In genomic region chr19:47322048-47322447, GRCh38 we compare ENCODE assay signal across 29 cellular contexts. TPM values are rescaled to one million over a fixed set of nuclear protein-coding genes. Genes with fewer than 3 reads are reported as not detected.
DNase-seq lines count a peak whose midpoint lies in the region; ATAC-seq and TF ChIP-seq lines count a peak whose summit lies in the region.
"Had no signal": no experiment of that assay in that cellular context is flagged by ENCODE, and none has a peak within 500 bp of the region (broad histone marks: within the 10 kb centered on the region; RNA-seq: fewer than 3 reads in every experiment).

No MANE protein-coding gene starts in this region.

- peaks cover 26 to 37% of the 10 kb centered on the region in 2 donors for H3K27me3 Mint-ChIP-seq in stimulated activated naive B cell treated with anti-CD40 and anti-IgM and Interleukin-4, amounts not matched to agents 10 μg/mL and 1 μg/mL and 100 μg/mL, for 72 hours

- no peak overlapping the region for H3K4me3 Mint-ChIP-seq in stimulated activated naive B cell treated with anti-CD40 and anti-IgM and Interleukin-4, amounts not matched to agents 10 μg/mL and 1 μg/mL and 100 μg/mL, for 72 hours
- H3K4me3 Mint-ChIP-seq: activated CD4-positive, alpha-beta memory T cell treated with anti-CD3 and anti-CD28 coated beads for 36 hours; central memory CD8-positive, alpha-beta T cell; endodermal cell; T-helper 17 cell had no signal

- DNase-seq in KBM-7 = peak; percentile 44
- peak; percentile 73 for DNase-seq in NOMO-1 treated with DMSO at 0.1 percent for 48 hours (lab: John Stamatoyannopoulos, UW; ENCODE audit: unreplicated experiment)
- DNase-seq in caudate nucleus (lab: John Stamatoyannopoulos, UW) = no peak
- no peak for DNase-seq in stimulated activated naive B cell treated with anti-CD40 and anti-IgM and Interleukin-4, amounts not matched to agents 10 μg/mL and 1 μg/mL and 100 μg/mL, for 72 hours
- DNase-seq in Right ventricle myocardium superior = no peak
- DNase-seq in NCI-H1417 (lab: John Stamatoyannopoulos, UW) = no peak
- DNase-seq in RWPE1 (ENCODE audit: low spot score) = no peak
- DNase-seq: activated CD4-positive, alpha-beta memory T cell treated with anti-CD3 and anti-CD28 coated beads for 36 hours; activated CD4-positive, alpha-beta T cell treated with anti-CD3 and anti-CD28 coated beads for 1 hour; activated naive CD4-positive, alpha-beta T cell treated with Interleukin-2 at 50 U/mL for 16 hours; COR-L47; dermis blood vessel endothelial cell; endodermal cell; glutamatergic neuron; H7; left ventricle myocardium superior; NCI-H146; NCI-H226; NCI-H526 treated with DMSO at 0.1 percent for 48 hours; right lobe of liver; stimulated activated CD4-positive, alpha-beta T cell treated with anti-CD3 and anti-CD28 coated beads, Interleukin-12 subunit alpha, Interleukin-12 subunit beta, amount 100 ng/mL, for 4 hours; stimulated activated CD4-positive, alpha-beta T cell treated with anti-CD3 and anti-CD28 coated beads, Interleukin-4, amount 100 ng/mL, for 1 hour; T-helper 17 cell; trophoblast cell had no signal

- H3K9me3 Mint-ChIP-seq in stimulated activated naive B cell treated with anti-CD40 and anti-IgM and Interleukin-4, amounts not matched to agents 10 μg/mL and 1 μg/mL and 100 μg/mL, for 72 hours = peaks cover 0 to 3% of the 10 kb centered on the region in 2 donors
- H3K9me3 Mint-ChIP-seq: activated CD4-positive, alpha-beta memory T cell treated with anti-CD3 and anti-CD28 coated beads for 36 hours; central memory CD8-positive, alpha-beta T cell; endodermal cell had no signal

- peaks cover 6% of the 10 kb centered on the region in 2 donors for H3K4me1 Mint-ChIP-seq in stimulated activated naive B cell treated with anti-CD40 and anti-IgM and Interleukin-4, amounts not matched to agents 10 μg/mL and 1 μg/mL and 100 μg/mL, for 72 hours
- H3K4me1 Mint-ChIP-seq: central memory CD8-positive, alpha-beta T cell; endodermal cell had no signal

- peak; percentile 51 to 52 for ATAC-seq in stimulated activated naive B cell treated with anti-CD40 and anti-IgM and Interleukin-4, amounts not matched to agents 10 μg/mL and 1 μg/mL and 100 μg/mL, for 72 hours (replicated peaks)
- no peak for ATAC-seq in Right ventricle myocardium superior (ENCODE audit: poor library complexity)
- ATAC-seq: left ventricle myocardium superior, T-helper 17 cell had no signal

- H3K27ac ChIP-seq in caudate nucleus (ENCODE audit: low read depth, low read length) = peak overlapping the region; percentile 21
- no peak overlapping the region for H3K27ac ChIP-seq in RWPE1
- H3K27ac ChIP-seq: prostate gland, right lobe of liver had no signal

- CTCF ChIA-PET in RWPE1 (lab: Yijun Ruan, JAX) = no interaction called here

- POLR2A ChIA-PET in RWPE1 (lab: Yijun Ruan, JAX; ENCODE audit: low non-redundant PET) = no interaction called here

- intact Hi-C loops in Right ventricle myocardium superior (cut with DNase I) = no loop called here

- no peak overlapping the region for H3K27ac Mint-ChIP-seq in stimulated activated naive B cell treated with anti-CD40 and anti-IgM and Interleukin-4, amounts not matched to agents 10 μg/mL and 1 μg/mL and 100 μg/mL, for 72 hours
- H3K27ac Mint-ChIP-seq: activated CD4-positive, alpha-beta memory T cell treated with anti-CD3 and anti-CD28 coated beads for 36 hours; endodermal cell; T-helper 17 cell had no signal

- TF ChIP-seq CTCF in RWPE1 (conservative IDR thresholded peaks at IDR 0.05; ENCODE audit: low read depth) = no peak

- H3K36me3 Mint-ChIP-seq in stimulated activated naive B cell treated with anti-CD40 and anti-IgM and Interleukin-4, amounts not matched to agents 10 μg/mL and 1 μg/mL and 100 μg/mL, for 72 hours = no peaks in the 10 kb centered on the region
- H3K36me3 Mint-ChIP-seq: activated CD4-positive, alpha-beta memory T cell treated with anti-CD3 and anti-CD28 coated beads for 36 hours had no signal

- in situ Hi-C loops in KBM-7 (cut with MboI; ENCODE audit: low pct_unique_long_range_greater_than_20kb, low sequenced_read_pairs) = no loop called here

RNA-seq across cellular contexts. Expression of gene C5AR2, which starts 9.9 kb away (rescaled TPM):
- total RNA-seq in Right ventricle myocardium superior = 0.78 TPM
- total RNA-seq: endodermal cell, fibroblast of villous mesenchyme had no signal

RNA-seq across cellular contexts. Expression of gene C5AR1, which starts 12.4 kb away (rescaled TPM):
- total RNA-seq in Right ventricle myocardium superior = 3.4 TPM
- total RNA-seq: dermis blood vessel endothelial cell, M059J, RPMI7951 had no signal

RNA-seq across cellular contexts. Expression of gene DHX34, which starts 27.1 kb away (rescaled TPM):
- 6.4 TPM for total RNA-seq in Right ventricle myocardium superior

RNA-seq across cellular contexts. Expression of gene INAFM1, which starts 47.4 kb away (rescaled TPM):
- 10.4 TPM for total RNA-seq in Right ventricle myocardium superior

Comparison
In these comparisons a context has a peak if more than half of its experiments do, and no peak if none do; other contexts are left out.
1. DNase-seq: peak in KBM-7 (single experiment) and NOMO-1 treated with DMSO at 0.1 percent for 48 hours (single experiment); none in caudate nucleus (0 of 61), stimulated activated naive B cell treated with anti-CD40 and anti-IgM and Interleukin-4, amounts not matched to agents 10 μg/mL and 1 μg/mL and 100 μg/mL, for 72 hours (single experiment), Right ventricle myocardium superior (single experiment), NCI-H1417 (0 of 3) and RWPE1 (single experiment).